Comparison of ENCODE assay signal across 1 cellular context in the genomic region with DNA sequence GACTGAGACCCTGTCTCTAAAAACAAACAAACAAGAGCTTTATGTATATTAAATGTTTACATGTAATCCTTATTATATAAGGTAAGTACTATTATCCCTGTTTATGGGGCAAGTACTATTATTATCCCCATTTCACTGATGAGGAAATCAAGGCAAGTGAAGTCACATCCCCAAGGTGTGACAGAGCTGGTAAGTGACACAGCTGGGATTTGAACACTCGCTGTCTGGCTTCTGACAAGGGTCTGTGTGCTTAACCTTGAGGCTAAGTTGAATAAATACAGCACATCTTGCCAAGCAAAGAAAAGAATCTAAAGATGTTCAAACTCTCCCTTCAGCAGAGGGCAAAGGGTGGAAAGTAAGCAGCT.
A peak's percentile ranks its signal among the peaks of the same experiment; 100 is the strongest.
TF ChIP-seq lines count a peak whose summit lies in the region.

No MANE protein-coding gene starts in this region.

TF ChIP-seq in K562, 482 proteins besides CTCF, POLR2A, EP300 and RAD21 (continued from another document):
- TF ChIP-seq ETS1 (conservative IDR thresholded peaks at IDR 0.05; ENCODE audit: control insufficient read depth, low read depth, low read length) (no peak), YBX1 (IDR thresholded peaks at IDR 0.05) (no peak), NFATC3 (IDR thresholded peaks at IDR 0.05) (no peak), ADNP (tag; IDR thresholded peaks at IDR 0.05) (peak; percentile 66; the same call in 1 of the 2 replicates), CC2D1A (IDR thresholded peaks at IDR 0.05) (peak; percentile 19; the same call in 1 of the 2 replicates), HLTF (IDR thresholded peaks at IDR 0.05) (no peak), ZBTB26 (CRISPR knock-in tag; IDR thresholded peaks at IDR 0.05) (no peak), ELK3 (CRISPR knock-in tag; IDR thresholded peaks at IDR 0.05) (no peak), SP1 (CRISPR knock-in tag; IDR thresholded peaks at IDR 0.05) (no peak), BCOR (IDR thresholded peaks at IDR 0.05) (peak; percentile 91)
TF ChIP-seq in K562: peak in this region for 12.
